In the genomic region with DNA sequence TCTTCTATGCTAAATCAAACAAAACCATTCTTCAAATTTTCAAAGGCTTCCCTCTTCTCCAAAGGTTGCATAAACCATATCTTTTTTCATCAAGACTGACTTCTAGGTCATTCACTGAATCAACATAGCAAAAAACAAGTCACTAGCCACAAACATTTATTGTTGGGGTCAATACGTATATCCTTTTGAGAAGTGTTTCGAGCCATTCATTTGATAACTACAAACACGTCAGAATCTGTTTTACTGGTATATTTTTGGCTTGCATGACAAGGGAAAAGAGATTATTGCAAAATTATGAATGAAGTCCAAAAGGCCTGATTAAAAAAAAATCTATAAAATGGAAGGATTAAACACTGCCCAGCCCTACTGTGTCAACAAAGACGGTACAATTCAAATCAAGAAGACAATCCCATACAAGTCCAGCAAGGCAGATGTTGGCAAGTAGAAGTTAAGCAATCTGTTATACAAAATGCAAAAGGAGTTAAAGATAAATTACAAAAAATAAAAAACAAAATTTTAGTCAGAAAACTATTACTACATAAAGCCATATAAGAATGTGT, we compare ENCODE assay signal across 18 cellular contexts.
DNase-seq lines count a peak whose midpoint lies in the region; ATAC-seq, FAIRE-seq and TF ChIP-seq lines count a peak whose summit lies in the region.
"Had no signal": no experiment of that assay in that cellular context is flagged by ENCODE, and none has a peak within 500 bp of the region (broad histone marks: within the 10 kb centered on the region; RNA-seq: fewer than 3 reads in every experiment).

No MANE protein-coding gene starts in this region.

- H3K4me1 ChIP-seq in A549 (no peaks in the 10 kb centered on the region), mucosa of descending colon (ENCODE audit: low read depth) (no peaks in the 10 kb centered on the region)
- no peaks in the 10 kb centered on the region for H3K4me1 ChIP-seq in CD8-positive, alpha-beta T cell (ENCODE audit: insufficient read depth, low read length)

- H3K9me3 Mint-ChIP-seq in WTC11 (no peaks in the 10 kb centered on the region), chondrocyte (ENCODE audit: low read depth) (no peaks in the 10 kb centered on the region)
- H3K9me3 Mint-ChIP-seq in CD8-positive, alpha-beta T cell = no peaks in the 10 kb centered on the region
- H3K9me3 Mint-ChIP-seq: CD8-positive, alpha-beta memory T cell; GM23338; H9 had no signal

- no peak for TF ChIP-seq EP300 in A549 (IDR thresholded peaks at IDR 0.05)

- CTCF ChIA-PET in A549 (lab: Yijun Ruan, JAX) = no interaction called here
- CTCF ChIA-PET in WTC11 (lab: Charles Lee) = no interaction called here
- CTCF ChIA-PET in CD8-positive, alpha-beta T cell (lab: Charles Lee) = no interaction called here

- POLR2A ChIA-PET in A549 (lab: Yijun Ruan, JAX) (no interaction called here), WTC11 (lab: Charles Lee) (no interaction called here)
- POLR2A ChIA-PET in CD8-positive, alpha-beta T cell (lab: Charles Lee) = no interaction called here

- H3K27ac Mint-ChIP-seq in WTC11 (peak overlapping the region; percentile 26; the same call in 1 of the 2 replicates), chondrocyte (ENCODE audit: unreplicated experiment) (no peak overlapping the region)
- H3K27ac Mint-ChIP-seq in CD8-positive, alpha-beta T cell = no peak overlapping the region
- H3K27ac Mint-ChIP-seq: CD14-positive monocyte; CD8-positive, alpha-beta memory T cell had no signal

- intact Hi-C loops in mucosa of descending colon (cut with DNase I, micrococcal nuclease) = no loop called here
- intact Hi-C loops in CD8-positive, alpha-beta T cell (cut with DNase I, micrococcal nuclease) = no loop called here

- no peak for FAIRE-seq in A549 (lab: Jason Lieb, UNC)
- FAIRE-seq: HepG2, HTR-8/SVneo had no signal

- H3K27me3 ChIP-seq in CD8-positive, alpha-beta T cell (ENCODE audit: insufficient read depth, low read length) = no peaks in the 10 kb centered on the region
- H3K27me3 ChIP-seq: BE2C had no signal

- H3K4me3 Mint-ChIP-seq in WTC11 = no peak overlapping the region
- H3K4me3 Mint-ChIP-seq in CD8-positive, alpha-beta T cell = no peak overlapping the region
- no peak overlapping the region for H3K4me3 Mint-ChIP-seq in chondrocyte (ENCODE audit: unreplicated experiment)
- H3K4me3 Mint-ChIP-seq: CD14-positive monocyte; CD8-positive, alpha-beta memory T cell; GM23338; H9 had no signal

- TF ChIP-seq RAD21 in A549 (conservative IDR thresholded peaks at IDR 0.05 in 1 of 2, IDR thresholded peaks at IDR 0.05 in 1 of 2) = no peak

- H3K36me3 ChIP-seq in mucosa of descending colon (ENCODE audit: low read depth) = no peaks in the 10 kb centered on the region
- peaks cover 12% of the 10 kb centered on the region for H3K36me3 ChIP-seq in CD8-positive, alpha-beta T cell (ENCODE audit: insufficient read depth, low read length)

- TF ChIP-seq CTCF in A549 (IDR thresholded peaks at IDR 0.05) (no peak), LNCaP clone FGC (IDR thresholded peaks at IDR 0.05; ENCODE audit: control insufficient read depth, extremely low read depth, insufficient read depth) (no peak), WTC11 (IDR thresholded peaks at IDR 0.05) (no peak), mucosa of descending colon (IDR thresholded peaks at IDR 0.05) (no peak), chondrocyte (IDR thresholded peaks at IDR 0.05) (no peak)
- TF ChIP-seq CTCF in CD8-positive, alpha-beta T cell (IDR thresholded peaks at IDR 0.05) = no peak

- no peak; a peak in 1 of 6 replicates for ATAC-seq in A549
- ATAC-seq in WTC11 = no peak
- peak; percentile 47 for ATAC-seq in mucosa of descending colon
- ATAC-seq in CD8-positive, alpha-beta T cell = no peak
- no peak for ATAC-seq in left lobe of liver
- ATAC-seq: GM23338, HepG2 had no signal

- peaks cover 15% of the 10 kb centered on the region for H3K36me3 Mint-ChIP-seq in WTC11
- peaks cover 40% of the 10 kb centered on the region for H3K36me3 Mint-ChIP-seq in CD8-positive, alpha-beta T cell
- peaks cover 3% of the 10 kb centered on the region for H3K36me3 Mint-ChIP-seq in chondrocyte (ENCODE audit: low read depth)

- no peak overlapping the region for H3K4me2 ChIP-seq in A549
- H3K4me2 ChIP-seq: GM23338 had no signal

- no peak overlapping the region for H3K27ac ChIP-seq in A549
- no peak overlapping the region for H3K27ac ChIP-seq in CD8-positive, alpha-beta T cell (ENCODE audit: low read depth, low read length)

- H3K4me3 ChIP-seq in A549 (no peak overlapping the region), LNCaP clone FGC (ENCODE audit: low read depth, low read length) (no peak overlapping the region), mucosa of descending colon (no peak overlapping the region)
- no peak overlapping the region for H3K4me3 ChIP-seq in CD8-positive, alpha-beta T cell (ENCODE audit: low read depth, low read length)
- H3K4me3 ChIP-seq: GM23338 had no signal

- H3K4me1 Mint-ChIP-seq in WTC11 = peaks cover 49% of the 10 kb centered on the region
- H3K4me1 Mint-ChIP-seq in CD8-positive, alpha-beta T cell (ENCODE audit: low read depth) = no peaks in the 10 kb centered on the region
- peaks cover 33% of the 10 kb centered on the region for H3K4me1 Mint-ChIP-seq in chondrocyte (ENCODE audit: low read depth)
- H3K4me1 Mint-ChIP-seq: CD14-positive monocyte; CD8-positive, alpha-beta memory T cell had no signal

- DNase-seq in A549 (ENCODE audit: low read depth in 1 of 2, low spot score in 1 of 2) = peak in 1 of 2 experiments; percentile 50
- peak; percentile 69 for DNase-seq in LNCaP clone FGC (ENCODE audit: low read depth)
- DNase-seq in WTC11 (ENCODE audit: low spot score) = no peak
- DNase-seq in mucosa of descending colon = no peak
- DNase-seq in CD8-positive, alpha-beta T cell = no peak
- no peak for DNase-seq in chondrocyte (ENCODE audit: low spot score)
- no peak for DNase-seq in cerebellar nuclear complex (lab: John Stamatoyannopoulos, UW)
- DNase-seq in left lobe of liver (ENCODE audit: low spot score) = no peak
- DNase-seq: BE2C; Caco-2; CD8-positive, alpha-beta memory T cell; DND-41; GDM1; H9 had no signal

- H3K9me3 ChIP-seq in A549 = no peaks in the 10 kb centered on the region
- no peaks in the 10 kb centered on the region for H3K9me3 ChIP-seq in mucosa of descending colon
- no peaks in the 10 kb centered on the region for H3K9me3 ChIP-seq in CD8-positive, alpha-beta T cell (ENCODE audit: low read length)
- H3K9me3 ChIP-seq: BE2C, Caco-2 had no signal

- WGBS in A549 (ENCODE audit: missing lambda C conversion rate) = 61% methylated on average over 4 of the region's 4 CpGs

- H3K27me3 Mint-ChIP-seq in WTC11 (ENCODE audit: low read depth) (no peaks in the 10 kb centered on the region), chondrocyte (ENCODE audit: low read depth) (no peaks in the 10 kb centered on the region)
- no peaks in the 10 kb centered on the region for H3K27me3 Mint-ChIP-seq in CD8-positive, alpha-beta T cell (ENCODE audit: low read depth)
- H3K27me3 Mint-ChIP-seq: CD8-positive, alpha-beta memory T cell had no signal

- no peak for TF ChIP-seq POLR2A in A549 (IDR thresholded peaks at IDR 0.05; ENCODE audit: low read length)

TF ChIP-seq in A549, 52 proteins besides CTCF, POLR2A, EP300 and RAD21:
- TF ChIP-seq KDM5A (IDR thresholded peaks at IDR 0.05) = no peak
- TF ChIP-seq GATA3 (IDR thresholded peaks at IDR 0.05; ENCODE audit: borderline replicate concordance) = peak; percentile 14; the same call in 1 of the 2 replicates

TF ChIP-seq in WTC11, 78 proteins besides CTCF, POLR2A, EP300 and RAD21 (continues in another document):
- TF ChIP-seq, protein P1, sequence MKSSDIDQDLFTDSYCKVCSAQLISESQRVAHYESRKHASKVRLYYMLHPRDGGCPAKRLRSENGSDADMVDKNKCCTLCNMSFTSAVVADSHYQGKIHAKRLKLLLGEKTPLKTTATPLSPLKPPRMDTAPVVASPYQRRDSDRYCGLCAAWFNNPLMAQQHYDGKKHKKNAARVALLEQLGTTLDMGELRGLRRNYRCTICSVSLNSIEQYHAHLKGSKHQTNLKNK (CRISPR knock-in tag; IDR thresholded peaks at IDR 0.05) = no peak
- TF ChIP-seq, protein P2, sequence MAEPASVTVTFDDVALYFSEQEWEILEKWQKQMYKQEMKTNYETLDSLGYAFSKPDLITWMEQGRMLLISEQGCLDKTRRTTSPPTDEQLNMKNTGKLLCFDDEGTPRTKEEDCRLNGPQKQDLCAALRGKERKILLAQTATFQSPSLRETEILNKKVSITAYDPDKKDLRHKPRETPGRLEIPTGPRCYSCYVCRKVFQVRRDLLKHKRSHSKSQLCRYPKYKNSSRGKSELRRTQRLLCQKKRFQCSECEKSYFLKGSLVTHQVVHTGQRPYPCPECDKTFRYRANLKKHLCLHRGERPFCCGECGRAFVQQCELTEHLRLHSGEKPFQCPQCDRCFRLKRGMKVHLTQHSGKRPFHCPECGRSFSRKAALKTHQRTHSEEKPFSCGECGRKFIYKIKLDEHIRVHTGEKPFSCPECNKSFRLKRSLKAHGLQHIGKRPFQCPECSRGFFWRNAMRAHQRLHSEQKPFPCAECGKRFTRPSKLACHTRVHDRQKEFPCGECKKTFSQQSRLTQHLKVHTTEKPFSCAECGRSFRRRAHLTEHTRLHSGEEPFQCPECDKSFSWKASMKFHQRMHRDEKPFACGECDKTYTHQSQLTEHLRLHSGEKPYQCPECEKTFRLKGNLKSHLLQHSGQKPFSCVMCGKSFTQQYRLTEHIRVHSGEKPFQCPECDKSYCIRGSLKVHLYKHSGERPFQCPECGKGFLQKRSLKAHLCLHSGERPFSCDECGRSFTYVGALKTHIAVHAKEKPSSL (CRISPR knock-in tag; conservative IDR thresholded peaks at IDR 0.05) = no peak
- no peak for TF ChIP-seq IRF2 (CRISPR knock-in tag; IDR thresholded peaks at IDR 0.05; ENCODE audit: borderline replicate concordance, low read depth)
- TF ChIP-seq FOXP1 (CRISPR knock-in tag; IDR thresholded peaks at IDR 0.05; ENCODE audit: borderline replicate concordance) = no peak
- no peak for TF ChIP-seq SMAD4 (CRISPR knock-in tag; IDR thresholded peaks at IDR 0.05)
- no peak for TF ChIP-seq GTF2I (CRISPR knock-in tag; conservative IDR thresholded peaks at IDR 0.05)
- no peak for TF ChIP-seq KAT7 (CRISPR knock-in tag; IDR thresholded peaks at IDR 0.05; ENCODE audit: borderline replicate concordance)
